In genomic region chr2:4408311-4408710, GRCh38 we compare ENCODE assay signal across 17 cellular contexts.
DNase-seq lines count a peak whose midpoint lies in the region; TF ChIP-seq lines count a peak whose summit lies in the region.
"Had no signal": no experiment of that assay in that cellular context is flagged by ENCODE, and none has a peak within 500 bp of the region (broad histone marks: within the 10 kb centered on the region; RNA-seq: fewer than 3 reads in every experiment).

No MANE protein-coding gene starts in this region.

- H3K36me3 ChIP-seq in mesendoderm (ENCODE audit: control insufficient read depth, insufficient read depth, low read length) (no peaks in the 10 kb centered on the region), neuronal stem cell (replicated peaks in 1 of 2; ENCODE audit: control insufficient read depth in 2 of 2, insufficient read depth in 2 of 2, low read length in 2 of 2) (no peaks in the 10 kb centered on the region), tibial artery (no peaks in the 10 kb centered on the region)
- H3K36me3 ChIP-seq: HAP-1 had no signal

- no peak overlapping the region for H3K18ac ChIP-seq in mesendoderm (ENCODE audit: low read length)
- H3K18ac ChIP-seq in neuronal stem cell (ENCODE audit: low read length) = no peak overlapping the region

- no peak overlapping the region for H3K23ac ChIP-seq in mesendoderm (ENCODE audit: low read length)
- H3K23ac ChIP-seq in neuronal stem cell (ENCODE audit: low read depth, low read length, poor library complexity) = no peak overlapping the region

- H2AFZ ChIP-seq in neuronal stem cell (ENCODE audit: low read length) = peak overlapping the region; percentile 3
- H2AFZ ChIP-seq: GM23338 had no signal

- no peak overlapping the region for H3K14ac ChIP-seq in neuronal stem cell (ENCODE audit: low read length)

- H2BK15ac ChIP-seq in mesendoderm (replicated peaks; ENCODE audit: low read depth) = no peak overlapping the region
- H2BK15ac ChIP-seq in neuronal stem cell (ENCODE audit: low read length) = no peak overlapping the region

- no peak overlapping the region for H2BK5ac ChIP-seq in mesendoderm (ENCODE audit: low read length)
- H2BK5ac ChIP-seq in neuronal stem cell (ENCODE audit: low read length) = no peak overlapping the region

- H3K4me2 ChIP-seq in mesendoderm (ENCODE audit: low read length) (no peak overlapping the region), neuronal stem cell (ENCODE audit: insufficient read depth, low read length, poor library complexity, severe bottlenecking) (no peak overlapping the region)
- H3K4me2 ChIP-seq: A549, GM23338 had no signal

- no peaks in the 10 kb centered on the region for H3K4me1 ChIP-seq in mesendoderm (ENCODE audit: control insufficient read depth, low read depth, low read length)
- peaks cover 10 to 11% of the 10 kb centered on the region in 2 donors for H3K4me1 ChIP-seq in neuronal stem cell (ENCODE audit: control insufficient read depth in 2 of 2, insufficient read depth in 1 of 2, low read depth in 1 of 2, low read length in 2 of 2)
- no peaks in the 10 kb centered on the region for H3K4me1 ChIP-seq in tibial artery
- H3K4me1 ChIP-seq: A549, HAP-1 had no signal

- H3K4me3 ChIP-seq in mesendoderm (ENCODE audit: low read length) = no peak overlapping the region
- no peak overlapping the region for H3K4me3 ChIP-seq in neuronal stem cell (ENCODE audit: low read length in 2 of 2)
- no peak overlapping the region for H3K4me3 ChIP-seq in tibial artery
- H3K4me3 ChIP-seq: A549, GM23338, HAP-1 had no signal

- H3K79me1 ChIP-seq in mesendoderm (ENCODE audit: low read length) (no peaks in the 10 kb centered on the region), neuronal stem cell (ENCODE audit: low read depth, low read length) (peaks cover 2% of the 10 kb centered on the region)

- no peaks in the 10 kb centered on the region for H3K9me3 ChIP-seq in neuronal stem cell (replicated peaks in 1 of 2; ENCODE audit: control insufficient read depth in 2 of 2, insufficient read depth in 1 of 2, low read depth in 1 of 2, low read length in 2 of 2)
- no peaks in the 10 kb centered on the region for H3K9me3 ChIP-seq in tibial artery
- H3K9me3 ChIP-seq: HAP-1 had no signal

- WGBS in mesendoderm (ENCODE audit: extremely low coverage, insufficient coverage, low lambda C conversion rate) = no CpG with 5 or more reads among the region's 10 CpGs
- WGBS in neuronal stem cell (ENCODE audit: extremely low coverage in 2 of 2, insufficient read length in 2 of 2, insufficient replicate concordance in 1 of 2), 2 donors = no CpG with 5 or more reads among the region's 10 CpGs

- peak; percentile 37 for DNase-seq in NCI-H146 (lab: John Stamatoyannopoulos, UW)
- no peak for DNase-seq in NCI-H146 treated with DMSO at 0.1 percent for 48 hours (lab: John Stamatoyannopoulos, UW; ENCODE audit: unreplicated experiment)
- peak; percentile 57 for DNase-seq in NCI-H2227 (lab: John Stamatoyannopoulos, UW; ENCODE audit: unreplicated experiment)
- DNase-seq in mesendoderm = peak; percentile 6
- DNase-seq in neuronal stem cell (ENCODE audit: low spot score) = peak; percentile 44
- no peak for DNase-seq in NCI-H1930 (lab: John Stamatoyannopoulos, UW)
- no peak for DNase-seq in NCI-H526 (lab: John Stamatoyannopoulos, UW)
- no peak for DNase-seq in tibial artery
- DNase-seq: AML-193; CD4-positive, alpha-beta memory T cell; DMS153; DMS79; GDM1 had no signal

- no peak overlapping the region for H2BK12ac ChIP-seq in neuronal stem cell (ENCODE audit: low read length)

- no peak overlapping the region for H4K91ac ChIP-seq in neuronal stem cell (ENCODE audit: low read depth, low read length, poor library complexity)

- no peak for TF ChIP-seq CTCF in tibial artery (IDR thresholded peaks at IDR 0.05)

- no peak overlapping the region for H3K4ac ChIP-seq in mesendoderm (ENCODE audit: low read depth, low read length)
- no peak overlapping the region for H3K4ac ChIP-seq in neuronal stem cell (ENCODE audit: low read length)

- H3K9ac ChIP-seq in mesendoderm (ENCODE audit: low read length) (no peak overlapping the region), neuronal stem cell (ENCODE audit: low read depth, low read length, poor library complexity) (no peak overlapping the region)

- H3K79me2 ChIP-seq in mesendoderm (ENCODE audit: control insufficient read depth, insufficient read depth, low read length) = no peaks in the 10 kb centered on the region

- H3K56ac ChIP-seq in mesendoderm (ENCODE audit: low read length) = no peak overlapping the region

- H2AK5ac ChIP-seq in mesendoderm (ENCODE audit: low read length) (no peak overlapping the region), neuronal stem cell (ENCODE audit: low read depth, low read length) (no peak overlapping the region)

- no peak overlapping the region for H3K27ac ChIP-seq in mesendoderm (ENCODE audit: low read depth, low read length)
- no peak overlapping the region for H3K27ac ChIP-seq in neuronal stem cell (replicated peaks; ENCODE audit: low read length)
- no peak overlapping the region for H3K27ac ChIP-seq in tibial artery
- H3K27ac ChIP-seq: 22Rv1, A549 had no signal

- H4K5ac ChIP-seq in mesendoderm (ENCODE audit: low read length) = no peak overlapping the region

- intact Hi-C loops in tibial artery (cut with DNase I; ENCODE audit: low total_unique reads) = no loop called here

- H4K8ac ChIP-seq in mesendoderm (ENCODE audit: low read depth, low read length) (no peak overlapping the region), neuronal stem cell (ENCODE audit: low read depth, low read length) (no peak overlapping the region)

- H3K27me3 ChIP-seq in mesendoderm (ENCODE audit: insufficient read depth, low read length, poor library complexity) (no peaks in the 10 kb centered on the region), neuronal stem cell (ENCODE audit: control insufficient read depth in 3 of 3, insufficient read depth in 3 of 3, low read depth in 1 of 3, low read length in 3 of 3) (no peaks in the 10 kb centered on the region), tibial artery (no peaks in the 10 kb centered on the region)

- H2BK120ac ChIP-seq in mesendoderm (ENCODE audit: low read depth, low read length) (no peak overlapping the region), neuronal stem cell (ENCODE audit: low read depth, low read length) (no peak overlapping the region)

Comparison
In these comparisons a context has a peak if more than half of its experiments do, and no peak if none do; other contexts are left out.
1. DNase-seq: peak in NCI-H146 (single experiment), NCI-H2227 (single experiment), mesendoderm (single experiment) and neuronal stem cell (single experiment); none in NCI-H146 treated with DMSO at 0.1 percent for 48 hours (single experiment), NCI-H1930 (0 of 2), NCI-H526 (0 of 2) and tibial artery (0 of 2).